ENCODE assay signal across 17 cellular contexts in the genomic region with DNA sequence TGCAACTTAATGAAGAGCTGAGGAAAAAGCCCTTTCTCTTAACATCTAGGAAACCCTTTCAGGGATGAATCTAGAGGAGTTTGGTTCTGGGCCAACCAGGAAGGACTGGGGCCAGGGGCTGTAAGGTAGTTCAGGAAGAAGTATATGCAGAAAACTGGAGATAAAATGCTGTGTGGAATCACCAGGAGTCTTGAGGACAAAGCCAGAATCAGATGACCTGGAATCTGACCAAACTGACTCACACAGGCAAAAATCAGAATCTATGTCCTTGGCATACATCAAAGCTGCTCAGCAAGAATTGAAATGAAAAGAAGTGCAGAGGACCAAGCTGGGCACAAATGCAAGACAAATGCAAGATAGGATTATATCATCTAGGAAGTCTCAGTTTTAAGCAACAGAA.
A peak's percentile ranks its signal among the peaks of the same experiment; 100 is the strongest.
DNase-seq lines count a peak whose midpoint lies in the region; ATAC-seq, FAIRE-seq and TF ChIP-seq lines count a peak whose summit lies in the region.
"Had no signal": no experiment of that assay in that cellular context is flagged by ENCODE, and none has a peak within 500 bp of the region (broad histone marks: within the 10 kb centered on the region; RNA-seq: fewer than 3 reads in every experiment).

No MANE protein-coding gene starts in this region.

- ATAC-seq in GM21390 (IDR thresholded peaks at IDR 0.05; ENCODE audit: unreplicated experiment): no peak
- ATAC-seq: effector memory CD8-positive, alpha-beta T cell; sciatic nerve had no signal

- DNase-seq in EH (ENCODE audit: low read depth): peak; percentile 1
- peak; percentile 54 for DNase-seq in NCI-H2196 treated with DMSO at 0.1 percent for 48 hours (lab: John Stamatoyannopoulos, UW; ENCODE audit: unreplicated experiment)
- DNase-seq in cerebellar cortex (ENCODE audit: low spot score): peak; percentile 86
- DNase-seq in middle frontal gyrus (ENCODE audit: extremely low spot score, low spot score): peak; percentile 40
- no peak for DNase-seq in D721Med (ENCODE audit: insufficient read length, low spot score)
- no peak for DNase-seq in activated CD4-positive, CD25-positive, alpha-beta regulatory T cell (lab: John Stamatoyannopoulos, UW)
- DNase-seq in NCI-H1694 (lab: John Stamatoyannopoulos, UW): no peak
- DNase-seq: activated CD4-positive, alpha-beta T cell treated with anti-CD3 and anti-CD28 coated beads for 1 hour; activated CD8-positive, alpha-beta memory T cell treated with anti-CD3 and anti-CD28 coated beads, Interleukin-2, amount 50 U/mL, for 4 hours; DMS79; effector memory CD8-positive, alpha-beta T cell; NCI-H2227 treated with DMSO at 0.1 percent for 48 hours; SHP77; stimulated activated CD4-positive, alpha-beta T cell treated with anti-CD3 and anti-CD28 coated beads, Interleukin-2, amount 100 ng/mL, for 24 hours had no signal

- TF ChIP-seq CTCF in D721Med (IDR thresholded peaks at IDR 0.05; ENCODE audit: insufficient read depth, missing control alignments): no peak

- FAIRE-seq in D721Med (lab: Jason Lieb, UNC): no peak
- FAIRE-seq: H1 had no signal

Comparison
In these comparisons a context has a peak if more than half of its experiments do, and no peak if none do; other contexts are left out.
1. DNase-seq: peak in EH (single experiment), NCI-H2196 treated with DMSO at 0.1 percent for 48 hours (single experiment), cerebellar cortex (single experiment) and middle frontal gyrus (single experiment); none in D721Med (single experiment), activated CD4-positive, CD25-positive, alpha-beta regulatory T cell (0 of 4) and NCI-H1694 (single experiment).